In genomic region chr2:28356095-28356911, GRCh38 we compare ENCODE assay signal across 7 cellular contexts. TPM values are rescaled to one million over a fixed set of nuclear protein-coding genes. Genes with fewer than 3 reads are reported as not detected.
A peak's percentile ranks its signal among the peaks of the same experiment; 100 is the strongest.
DNase-seq lines count a peak whose midpoint lies in the region; ATAC-seq and TF ChIP-seq lines count a peak whose summit lies in the region.

No MANE protein-coding gene starts in this region.

- no peaks in the 10 kb centered on the region for H3K9me3 ChIP-seq in left lung

- no peak overlapping the region for H3K4me3 Mint-ChIP-seq in stimulated activated naive B cell treated with anti-CD40 and anti-IgM and Interleukin-4, amounts not matched to agents 10 μg/mL and 1 μg/mL and 100 μg/mL, for 72 hours

- peaks cover 30 to 45% of the 10 kb centered on the region in 2 donors for H3K4me1 Mint-ChIP-seq in stimulated activated naive B cell treated with anti-CD40 and anti-IgM and Interleukin-4, amounts not matched to agents 10 μg/mL and 1 μg/mL and 100 μg/mL, for 72 hours

- peaks cover 0 to 2% of the 10 kb centered on the region in 2 donors for H3K36me3 Mint-ChIP-seq in stimulated activated naive B cell treated with anti-CD40 and anti-IgM and Interleukin-4, amounts not matched to agents 10 μg/mL and 1 μg/mL and 100 μg/mL, for 72 hours

- ATAC-seq in left lung = peak; percentile 76
- ATAC-seq in stimulated activated naive B cell treated with anti-CD40 and anti-IgM and Interleukin-4, amounts not matched to agents 10 μg/mL and 1 μg/mL and 100 μg/mL, for 72 hours (replicated peaks) = no peak
- no peak for ATAC-seq in GM18858 (IDR thresholded peaks at IDR 0.05; ENCODE audit: unreplicated experiment)

- no peak overlapping the region for H3K4me3 ChIP-seq in left lung

- H3K9me3 Mint-ChIP-seq in stimulated activated naive B cell treated with anti-CD40 and anti-IgM and Interleukin-4, amounts not matched to agents 10 μg/mL and 1 μg/mL and 100 μg/mL, for 72 hours = no peaks in the 10 kb centered on the region

- no peak for TF ChIP-seq CTCF in left lung (IDR thresholded peaks at IDR 0.05)

- no peaks in the 10 kb centered on the region for H3K36me3 ChIP-seq in left lung

- peak overlapping the region; percentile 39 to 58 for H3K27ac ChIP-seq in left lung

- H3K27ac Mint-ChIP-seq in stimulated activated naive B cell treated with anti-CD40 and anti-IgM and Interleukin-4, amounts not matched to agents 10 μg/mL and 1 μg/mL and 100 μg/mL, for 72 hours = peak overlapping the region; percentile 67

- peak; percentile 55 for DNase-seq in ELR (ENCODE audit: low read depth)
- peak; percentile 60 for DNase-seq in NCI-H774 (lab: John Stamatoyannopoulos, UW)
- DNase-seq in cerebellum (ENCODE audit: low spot score) = peak; percentile 71
- DNase-seq in left lung = peak; percentile 81 to 88
- DNase-seq in stimulated activated naive B cell treated with anti-CD40 and anti-IgM and Interleukin-4, amounts not matched to agents 10 μg/mL and 1 μg/mL and 100 μg/mL, for 72 hours = no peak
- DNase-seq in germinal center (ENCODE audit: low spot score) = no peak

- H3K27me3 Mint-ChIP-seq in stimulated activated naive B cell treated with anti-CD40 and anti-IgM and Interleukin-4, amounts not matched to agents 10 μg/mL and 1 μg/mL and 100 μg/mL, for 72 hours = peaks cover 0 to 4% of the 10 kb centered on the region in 2 donors

- no peaks in the 10 kb centered on the region for H3K27me3 ChIP-seq in left lung

- peaks cover 12 to 43% of the 10 kb centered on the region in 2 donors for H3K4me1 ChIP-seq in left lung

- intact Hi-C loops in left lung (cut with DNase I) = no loop called here

RNA-seq across cellular contexts. Expression of gene FOSL2, which starts 36.4 kb away (rescaled TPM):
- 5.8 TPM for total RNA-seq in cerebellum
- 100 to 1,000 TPM in 1 of 2 donors, 10 to 100 TPM in 1; 83.4 to 114 TPM for total RNA-seq in left lung

Comparison
In these comparisons a context has a peak if more than half of its experiments do, and no peak if none do; other contexts are left out.
1. DNase-seq: peak in ELR (single experiment), NCI-H774 (single experiment), cerebellum (single experiment) and left lung (2 of 2); none in stimulated activated naive B cell treated with anti-CD40 and anti-IgM and Interleukin-4, amounts not matched to agents 10 μg/mL and 1 μg/mL and 100 μg/mL, for 72 hours (single experiment) and germinal center (single experiment).
2. RNA of gene FOSL2, which starts 36.4 kb away (total RNA-seq): 83.4 to 114 TPM in left lung; 5.8 TPM in cerebellum (single experiment); every median in the first group is over 10 times any median in the second.